Comparison of ENCODE assay signal across 12 cellular contexts in the genomic region with DNA sequence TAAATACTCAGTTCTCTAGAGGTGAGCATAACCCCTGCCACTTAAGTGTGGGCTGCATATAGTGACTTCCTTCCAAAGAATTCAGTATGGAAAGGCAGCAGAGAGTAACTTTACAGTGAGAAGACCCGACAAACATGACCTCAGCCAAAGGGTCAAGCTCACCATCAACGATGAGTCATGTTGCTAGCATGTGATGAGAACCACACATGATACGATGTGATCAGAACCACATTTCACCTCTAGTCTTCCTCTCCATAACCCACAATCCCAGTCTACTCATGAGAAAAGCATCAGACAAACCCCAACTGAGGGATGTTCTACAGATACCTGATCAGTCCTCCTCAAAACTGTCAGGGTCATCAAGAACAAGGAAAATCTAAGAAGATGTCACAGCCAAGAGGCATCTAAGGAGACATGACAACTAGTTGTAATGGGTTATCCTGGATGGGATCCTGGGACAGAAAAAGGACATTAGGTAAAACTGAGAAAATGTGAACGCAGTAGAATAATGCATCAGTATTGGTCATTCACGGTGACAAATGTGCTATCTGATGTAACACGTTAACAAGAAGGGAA. TPM values are rescaled to one million over a fixed set of nuclear protein-coding genes. Genes with fewer than 3 reads are reported as not detected.
A peak's percentile ranks its signal among the peaks of the same experiment; 100 is the strongest.
DNase-seq lines count a peak whose midpoint lies in the region; ATAC-seq and TF ChIP-seq lines count a peak whose summit lies in the region.
"Had no signal": no experiment of that assay in that cellular context is flagged by ENCODE, and none has a peak within 500 bp of the region (broad histone marks: within the 10 kb centered on the region; RNA-seq: fewer than 3 reads in every experiment).

No MANE protein-coding gene starts in this region.

- peak; percentile 71 for DNase-seq in BJ (ENCODE audit: low read depth)
- peak; percentile 97 for DNase-seq in HT1080 (ENCODE audit: low read depth)
- peak; percentile 84 for DNase-seq in astrocyte of the spinal cord (ENCODE audit: low read depth, low spot score)
- DNase-seq in kidney glomerular epithelial cell (lab: John Stamatoyannopoulos, UW) = peak; percentile 76
- no peak for DNase-seq in iPS-NIHi7 (ENCODE audit: extremely low spot score)
- DNase-seq in NCI-H187 (lab: John Stamatoyannopoulos, UW) = no peak
- DNase-seq in GM13976 (ENCODE audit: low spot score) = no peak
- DNase-seq: activated naive CD4-positive, alpha-beta T cell treated with anti-CD3 and anti-CD28 coated beads, Interleukin-2, amount 50 U/mL, for 16 hours; Karpas-422; NCI-H2227 treated with DMSO at 0.1 percent for 48 hours; stimulated activated CD4-positive, alpha-beta T cell treated with anti-CD3 and anti-CD28 coated beads, Interleukin-4, amount 100 ng/mL, for 24 hours had no signal

- no peak for ATAC-seq in GM21786 (IDR thresholded peaks at IDR 0.05; ENCODE audit: unreplicated experiment)

- H3K27me3 ChIP-seq in BJ (ENCODE audit: control insufficient read depth, insufficient read depth, low read length) = no peaks in the 10 kb centered on the region

- CTCF ChIA-PET in BJ (lab: Yijun Ruan, JAX) = interaction anchor here (0.6 to 2.5 kb wide), 6 partner anchors 13 to 680 kb away, joined by 3 to 20 read pairs (median 4); no protein-coding TSS in a partner anchor

- POLR2A ChIA-PET in BJ (lab: Charles Lee) = no interaction called here

- no peak overlapping the region for H3K4me3 ChIP-seq in BJ (ENCODE audit: low read depth, low read length)
- no peak overlapping the region for H3K4me3 ChIP-seq in astrocyte of the spinal cord (ENCODE audit: low read depth, low read length)

- TF ChIP-seq CTCF in BJ (IDR thresholded peaks at IDR 0.05; ENCODE audit: insufficient read depth, low read depth, low read length) = no peak
- TF ChIP-seq CTCF in astrocyte of the spinal cord (IDR thresholded peaks at IDR 0.05; ENCODE audit: low read depth, low read length) = no peak
- no peak for TF ChIP-seq CTCF in GM13976 (IDR thresholded peaks at IDR 0.05; ENCODE audit: borderline replicate concordance, control extremely low read depth, extremely low read depth, insufficient read depth, missing control alignments)

- in situ Hi-C loops in astrocyte of the spinal cord (cut with HindIII; ENCODE audit: low sequenced_read_pairs) = no loop called here
- in situ Hi-C loops in GM13976 (cut with MboI; ENCODE audit: low sequenced_read_pairs, unreplicated experiment) = loop anchor here (10.0 kb wide), 1 partner anchor 524 kb away; no protein-coding TSS in a partner anchor

- peaks cover 6% of the 10 kb centered on the region for H3K36me3 ChIP-seq in BJ (ENCODE audit: control insufficient read depth, insufficient read depth, low read length)

RNA-seq across cellular contexts. Expression of gene SEC61A1, which starts 28.2 kb away (rescaled TPM):
- polyA plus RNA-seq in BJ (2011; rRNA removed) = 458 and 510 TPM in 2 replicates
- 407 and 730 TPM in 2 replicates for polyA minus RNA-seq in BJ (2011; rRNA and poly(A)+ RNA removed)
- total RNA-seq in HT1080 (2014; rRNA removed; shearing (Covaris generic)) = 424 and 493 TPM in 2 replicates
- 332 and 368 TPM in 2 replicates for polyA plus RNA-seq in HT1080 (2015; cell fraction: cytosol; rRNA removed)
- polyA plus RNA-seq in HT1080 (2015; cell fraction: nucleus; rRNA removed) = 591 and 597 TPM in 2 replicates

RNA-seq across cellular contexts. Expression of gene RUVBL1, which starts 43.2 kb away (rescaled TPM):
- polyA plus RNA-seq in BJ (2011; rRNA removed) = 63.7 and 67.6 TPM in 2 replicates
- polyA minus RNA-seq in BJ (2011; rRNA and poly(A)+ RNA removed) = 24.8 and 46.0 TPM in 2 replicates
- total RNA-seq in HT1080 (2014; rRNA removed; shearing (Covaris generic)) = 281 and 282 TPM in 2 replicates
- 229 and 234 TPM in 2 replicates for polyA plus RNA-seq in HT1080 (2015; cell fraction: cytosol; rRNA removed)
- 213 and 218 TPM in 2 replicates for polyA plus RNA-seq in HT1080 (2015; cell fraction: nucleus; rRNA removed)

Comparison
In these comparisons a context has a peak if more than half of its experiments do, and no peak if none do; other contexts are left out.
1. DNase-seq: peak in BJ (single experiment), HT1080 (single experiment), astrocyte of the spinal cord (single experiment) and kidney glomerular epithelial cell (single experiment); none in iPS-NIHi7 (single experiment), NCI-H187 (0 of 2) and GM13976 (single experiment).